ENCODE assay signal across 1 cellular context in genomic region chr1:209784276-209785169, GRCh38.
TF ChIP-seq lines count a peak whose summit lies in the region.

TSS of gene C1orf74 (minus strand) at chr1:209784559. CDS start at chr1:209783634, 925 bp downstream.

TF ChIP-seq in K562, 482 proteins besides CTCF, POLR2A, EP300 and RAD21 (continued from another document and continues in another):
- TF ChIP-seq PKNOX1 (IDR thresholded peaks at IDR 0.05) (peak; percentile 82), CBFA2T3 (IDR thresholded peaks at IDR 0.05) (no peak), MYNN (IDR thresholded peaks at IDR 0.05) (no peak), MYNN (CRISPR knock-in tag; IDR thresholded peaks at IDR 0.05) (no peak), ZNF324 (CRISPR knock-in tag; IDR thresholded peaks at IDR 0.05) (no peak), SRSF9 (IDR thresholded peaks at IDR 0.05; ENCODE audit: borderline replicate concordance, low read depth, low read length) (no peak), AFF4 (CRISPR knock-in tag; IDR thresholded peaks at IDR 0.05) (peak; percentile 71), FOS (IDR thresholded peaks at IDR 0.05; ENCODE audit: extremely low read depth, insufficient read length) (no peak), MYC (IDR thresholded peaks at IDR 0.05; ENCODE audit: low read depth, low read length) (peak; percentile 89), MYC (CRISPR knock-in tag; IDR thresholded peaks at IDR 0.05; ENCODE audit: borderline replicate concordance, low read depth) (no peak), SNIP1 (IDR thresholded peaks at IDR 0.05; ENCODE audit: low read depth) (no peak), ELF2 (CRISPR knock-in tag; IDR thresholded peaks at IDR 0.05) (peak; percentile 87), ZNF609 (CRISPR knock-in tag; IDR thresholded peaks at IDR 0.05; ENCODE audit: borderline replicate concordance) (no peak), E2F3 (CRISPR knock-in tag; IDR thresholded peaks at IDR 0.05) (peak; percentile 37; the same call in 1 of the 2 replicates), FOXA3 (CRISPR knock-in tag; conservative IDR thresholded peaks at IDR 0.05 in 1 of 2, IDR thresholded peaks at IDR 0.05 in 1 of 2) (peak in 1 of 2 experiments; percentile 5; a peak in 1 of 4 replicates), CBFB (CRISPR knock-in tag; IDR thresholded peaks at IDR 0.05) (no peak), CUX1 (CRISPR knock-in tag; IDR thresholded peaks at IDR 0.05) (peak; percentile 89), TAF9B (IDR thresholded peaks at IDR 0.05; ENCODE audit: partially characterized antibody) (peak; percentile 71), TRIM28 (IDR thresholded peaks at IDR 0.05) (no peak; the same call in 1 of the 2 replicates), ZNF12 (CRISPR knock-in tag; IDR thresholded peaks at IDR 0.05) (no peak), KLF13 (tag; IDR thresholded peaks at IDR 0.05; ENCODE audit: borderline replicate concordance, low read depth) (peak; percentile 72), ILK (tag; IDR thresholded peaks at IDR 0.05; ENCODE audit: borderline replicate concordance, low read depth) (peak; percentile 57; the same call in 1 of the 2 replicates), ESRRA (IDR thresholded peaks at IDR 0.05; ENCODE audit: borderline replicate concordance, low read depth) (peak; percentile 65), U2AF2 (optimal IDR thresholded peaks at IDR 0.05; ENCODE audit: low read depth, low read length) (no peak), CBFA2T2 (conservative IDR thresholded peaks at IDR 0.05) (no peak), IRF9 (tag; IDR thresholded peaks at IDR 0.05) (no peak), CHD1 (IDR thresholded peaks at IDR 0.05; ENCODE audit: low read length) (no peak), IRF2 (CRISPR knock-in tag; IDR thresholded peaks at IDR 0.05) (no peak), SAFB2 (IDR thresholded peaks at IDR 0.05; ENCODE audit: borderline replicate concordance, low read depth, low read length, severe bottlenecking) (no peak), ZNF449 (CRISPR knock-in tag; IDR thresholded peaks at IDR 0.05) (no peak), ZNF3 (CRISPR knock-in tag; IDR thresholded peaks at IDR 0.05) (no peak), CHD4 (IDR thresholded peaks at IDR 0.05; ENCODE audit: insufficient read depth, insufficient replicate concordance, low read depth, low read length, poor library complexity, severe bottlenecking) (no peak), ZBTB5 (IDR thresholded peaks at IDR 0.05) (no peak), DMBX1 (CRISPR knock-in tag; IDR thresholded peaks at IDR 0.05; ENCODE audit: borderline replicate concordance) (no peak), SP1 (CRISPR knock-in tag; IDR thresholded peaks at IDR 0.05) (peak; percentile 98), ZNF212 (CRISPR knock-in tag; IDR thresholded peaks at IDR 0.05) (no peak), DPF2 (IDR thresholded peaks at IDR 0.05) (peak; percentile 42), KAT7 (CRISPR knock-in tag; IDR thresholded peaks at IDR 0.05; ENCODE audit: borderline replicate concordance) (peak; percentile 64; the same call in 1 of the 2 replicates), RBM22 (IDR thresholded peaks at IDR 0.05; ENCODE audit: low read depth, low read length, poor library complexity, severe bottlenecking) (no peak), TRIM25 (IDR thresholded peaks at IDR 0.05; ENCODE audit: borderline replicate concordance) (no peak), KLF10 (CRISPR knock-in tag; IDR thresholded peaks at IDR 0.05) (no peak), MTA1 (IDR thresholded peaks at IDR 0.05; ENCODE audit: borderline replicate concordance) (peak; percentile 98), HDAC1 (IDR thresholded peaks at IDR 0.05) (0 out of 4 replicates have a peak, but pooled peaks of 1 of the 2 experiments have one; percentile 44)
